13 cellular contexts compared by ENCODE assay signal in the genomic region with DNA sequence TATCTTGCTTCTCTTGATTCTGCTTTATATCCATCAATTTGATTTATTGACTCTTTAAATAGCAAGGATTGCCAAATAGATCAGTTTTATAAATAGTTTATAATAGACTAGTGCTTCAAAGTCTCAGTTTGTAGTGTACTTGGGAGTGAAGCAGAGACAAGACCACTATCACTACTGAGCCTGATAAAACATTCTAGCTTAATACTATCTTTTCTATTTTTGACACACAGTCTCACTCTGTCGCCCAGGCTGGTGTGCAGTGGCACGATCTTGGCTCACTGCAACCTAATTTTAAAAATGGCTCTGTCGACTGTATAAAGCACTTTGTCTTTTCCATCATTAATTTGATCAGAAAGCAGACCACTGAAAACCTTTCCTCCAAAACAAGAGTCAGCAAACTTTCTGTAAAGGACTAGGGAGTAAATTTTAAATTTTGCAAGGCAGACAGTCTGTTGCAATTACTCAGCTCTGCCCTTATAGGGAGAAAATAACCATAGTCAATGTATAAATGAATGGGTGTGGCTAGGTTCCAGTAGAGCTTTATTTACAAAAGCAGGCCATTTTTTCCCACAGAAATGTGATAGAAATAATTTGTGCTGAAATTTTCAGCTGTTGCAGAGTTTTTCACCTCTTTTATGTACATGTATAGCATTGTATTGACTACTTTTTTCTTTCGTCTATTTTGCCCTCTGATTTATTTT. TPM values are rescaled to one million over a fixed set of nuclear protein-coding genes. Genes with fewer than 3 reads are reported as not detected.
A peak's percentile ranks its signal among the peaks of the same experiment; 100 is the strongest.
DNase-seq lines count a peak whose midpoint lies in the region; ATAC-seq and TF ChIP-seq lines count a peak whose summit lies in the region.
"Had no signal": no experiment of that assay in that cellular context is flagged by ENCODE, and none has a peak within 500 bp of the region (broad histone marks: within the 10 kb centered on the region; RNA-seq: fewer than 3 reads in every experiment).

No MANE protein-coding gene starts in this region.

- H3K4me1 Mint-ChIP-seq in CD14-positive monocyte, result peaks cover 89% of the 10 kb centered on the region
- peaks cover 89% of the 10 kb centered on the region for H3K4me1 Mint-ChIP-seq in HFFc6 (ENCODE audit: low read depth)
- peaks cover 58% of the 10 kb centered on the region for H3K4me1 Mint-ChIP-seq in activated naive CD8-positive, alpha-beta T cell treated with anti-CD3 and anti-CD28 coated beads, Interleukin-2, amount 10 ng/mL, durations not matched to agents 7 days and 5 days

- no peaks in the 10 kb centered on the region for H3K9me3 Mint-ChIP-seq in CD14-positive monocyte
- H3K9me3 Mint-ChIP-seq in HFFc6, result no peaks in the 10 kb centered on the region
- H3K9me3 Mint-ChIP-seq in activated naive CD8-positive, alpha-beta T cell treated with anti-CD3 and anti-CD28 coated beads, Interleukin-2, amount 10 ng/mL, durations not matched to agents 7 days and 5 days, result no peaks in the 10 kb centered on the region

- H3K36me3 Mint-ChIP-seq in CD14-positive monocyte, result peaks cover 0 to 3% of the 10 kb centered on the region in 2 donors
- peaks cover 27% of the 10 kb centered on the region for H3K36me3 Mint-ChIP-seq in HFFc6 (ENCODE audit: low read depth)
- H3K36me3 Mint-ChIP-seq in activated naive CD8-positive, alpha-beta T cell treated with anti-CD3 and anti-CD28 coated beads, Interleukin-2, amount 10 ng/mL, durations not matched to agents 7 days and 5 days, result peaks cover 17% of the 10 kb centered on the region

- intact Hi-C loops in CD14-positive monocyte (cut with micrococcal nuclease), result loop anchor here in 1 of 2 donors (10.0 kb wide), 1 partner anchor 197 kb away; no protein-coding TSS in a partner anchor
- intact Hi-C loops in left colon (cut with DNase I, micrococcal nuclease), result no loop called here

- H3K27me3 Mint-ChIP-seq in CD14-positive monocyte (ENCODE audit: low read depth in 3 of 3), result no peaks in the 10 kb centered on the region
- peaks cover 3% of the 10 kb centered on the region; the same call in 1 of the 2 replicates for H3K27me3 Mint-ChIP-seq in HFFc6 (ENCODE audit: insufficient read depth)
- no peaks in the 10 kb centered on the region for H3K27me3 Mint-ChIP-seq in activated naive CD8-positive, alpha-beta T cell treated with anti-CD3 and anti-CD28 coated beads, Interleukin-2, amount 10 ng/mL, durations not matched to agents 7 days and 5 days

- no peak for ATAC-seq in activated naive CD8-positive, alpha-beta T cell treated with anti-CD3 and anti-CD28 coated beads, Interleukin-2, amount 10 ng/mL, durations not matched to agents 7 days and 5 days (ENCODE audit: low read depth)
- ATAC-seq in left colon (peak; percentile 56), HG03139 (IDR thresholded peaks at IDR 0.05; ENCODE audit: unreplicated experiment) (no peak), GM21737 (IDR thresholded peaks at IDR 0.05; ENCODE audit: unreplicated experiment) (no peak)

- peak overlapping the region in 4 of 7 donors; percentile 12 to 81 (median 50) for H3K27ac Mint-ChIP-seq in CD14-positive monocyte
- H3K27ac Mint-ChIP-seq in HFFc6, result no peak overlapping the region
- peak overlapping the region; percentile 52 for H3K27ac Mint-ChIP-seq in activated naive CD8-positive, alpha-beta T cell treated with anti-CD3 and anti-CD28 coated beads, Interleukin-2, amount 10 ng/mL, durations not matched to agents 7 days and 5 days

- H3K4me3 Mint-ChIP-seq in CD14-positive monocyte, result peak overlapping the region in 1 of 2 donors; percentile 34
- peak overlapping the region; percentile 39 for H3K4me3 Mint-ChIP-seq in HFFc6
- H3K4me3 Mint-ChIP-seq in activated naive CD8-positive, alpha-beta T cell treated with anti-CD3 and anti-CD28 coated beads, Interleukin-2, amount 10 ng/mL, durations not matched to agents 7 days and 5 days, result peak overlapping the region; percentile 29

- DNase-seq in CD14-positive monocyte (ENCODE audit: low spot score) (no peak), HFFc6 (no peak), left colon (no peak), HK-2 (ENCODE audit: unreplicated experiment) (no peak), T1000 (lab: John Stamatoyannopoulos, UW) (no peak)
- DNase-seq in activated naive CD8-positive, alpha-beta T cell treated with anti-CD3 and anti-CD28 coated beads, Interleukin-2, amount 10 ng/mL, durations not matched to agents 7 days and 5 days, result no peak
- DNase-seq: activated naive CD4-positive, alpha-beta T cell treated with anti-CD3 and anti-CD28 coated beads, Interleukin-2, amount 50 U/mL, for 16 hours; DMS79; GOT3; occipital lobe; T-helper 9 cell had no signal

- TF ChIP-seq CTCF in CD14-positive monocyte (IDR thresholded peaks at IDR 0.05) (no peak), HFFc6 (IDR thresholded peaks at IDR 0.05) (no peak)

- POLR2A ChIA-PET in activated naive CD8-positive, alpha-beta T cell treated with anti-CD3 and anti-CD28 coated beads, Interleukin-2, amount 10 ng/mL, durations not matched to agents 7 days and 5 days (lab: Charles Lee), result interaction anchor here (1.1 to 1.4 kb wide), 2 partner anchors 8 to 67 kb away, joined by 3 to 6 read pairs; partner anchors contain the start of genes AMD1 and CDK19

RNA-seq across cellular contexts. Expression of gene AMD1, which starts 7.5 kb away (rescaled TPM):
- 10 to 100 TPM; 35.0 to 45.3 TPM for polyA plus RNA-seq in CD14-positive monocyte
- total RNA-seq in HFFc6 (2021; fragmentation: NEBNext Ultra II Directional; extraction: Animal tissue kit (Norgen Biotek cat#: 25700)), result 100 to 1,000 TPM in 5 of 6 experiments, 10 to 100 TPM in 1; 86.4 to 119 (median 109) TPM
- total RNA-seq in activated naive CD8-positive, alpha-beta T cell treated with anti-CD3 and anti-CD28 coated beads, Interleukin-2, amount 10 ng/mL, durations not matched to agents 7 days and 5 days, result 10 to 100 TPM; 60.0 to 61.2 TPM
- total RNA-seq in left colon, result 10 to 100 TPM; 62.0 to 64.1 TPM
